12 cellular contexts compared by ENCODE assay signal in genomic region chr11:70230840-70231710, GRCh38.
"Had no signal": no experiment of that assay in that cellular context is flagged by ENCODE, and none has a peak within 500 bp of the region (broad histone marks: within the 10 kb centered on the region; RNA-seq: fewer than 3 reads in every experiment).

No MANE protein-coding gene starts in this region.

- H3K27me3 ChIP-seq: esophagus squamous epithelium, thyroid gland had no signal

- H3K4me1 ChIP-seq: esophagus squamous epithelium, thyroid gland had no signal

- H3K4me3 ChIP-seq: esophagus squamous epithelium, skin epidermis, thyroid gland had no signal

- H3K27ac ChIP-seq: esophagus squamous epithelium, foreskin keratinocyte, skin epidermis, thyroid gland had no signal

- H3K36me3 ChIP-seq: esophagus squamous epithelium, thyroid gland had no signal

- ATAC-seq: foreskin keratinocyte, SK-N-SH treated with all-trans-retinoic acid at 6 μM for 48 hours had no signal

- H3K4me3 Mint-ChIP-seq: activated naive CD8-positive, alpha-beta T cell had no signal

- H3K36me3 Mint-ChIP-seq: activated naive CD8-positive, alpha-beta T cell had no signal

- H3K9me3 ChIP-seq: esophagus squamous epithelium, thyroid gland had no signal

- DNase-seq: activated CD4-positive, alpha-beta T cell treated with anti-CD3 and anti-CD28 coated beads, Interleukin-2, amount 50 U/mL, for 1 hour; activated effector memory CD4-positive, alpha-beta T cell treated with Interleukin-2 at 50 U/mL for 16 hours; activated T-cell treated with anti-CD3 and anti-CD28 coated beads, Interleukin-2, amount 50 U/mL, for 1 hour; amygdala; esophagus squamous epithelium; foreskin keratinocyte; head of caudate nucleus; T-helper 2 cell; thyroid gland had no signal

- H3K27ac Mint-ChIP-seq: activated naive CD8-positive, alpha-beta T cell had no signal
